18 cellular contexts compared by ENCODE assay signal in the genomic region with DNA sequence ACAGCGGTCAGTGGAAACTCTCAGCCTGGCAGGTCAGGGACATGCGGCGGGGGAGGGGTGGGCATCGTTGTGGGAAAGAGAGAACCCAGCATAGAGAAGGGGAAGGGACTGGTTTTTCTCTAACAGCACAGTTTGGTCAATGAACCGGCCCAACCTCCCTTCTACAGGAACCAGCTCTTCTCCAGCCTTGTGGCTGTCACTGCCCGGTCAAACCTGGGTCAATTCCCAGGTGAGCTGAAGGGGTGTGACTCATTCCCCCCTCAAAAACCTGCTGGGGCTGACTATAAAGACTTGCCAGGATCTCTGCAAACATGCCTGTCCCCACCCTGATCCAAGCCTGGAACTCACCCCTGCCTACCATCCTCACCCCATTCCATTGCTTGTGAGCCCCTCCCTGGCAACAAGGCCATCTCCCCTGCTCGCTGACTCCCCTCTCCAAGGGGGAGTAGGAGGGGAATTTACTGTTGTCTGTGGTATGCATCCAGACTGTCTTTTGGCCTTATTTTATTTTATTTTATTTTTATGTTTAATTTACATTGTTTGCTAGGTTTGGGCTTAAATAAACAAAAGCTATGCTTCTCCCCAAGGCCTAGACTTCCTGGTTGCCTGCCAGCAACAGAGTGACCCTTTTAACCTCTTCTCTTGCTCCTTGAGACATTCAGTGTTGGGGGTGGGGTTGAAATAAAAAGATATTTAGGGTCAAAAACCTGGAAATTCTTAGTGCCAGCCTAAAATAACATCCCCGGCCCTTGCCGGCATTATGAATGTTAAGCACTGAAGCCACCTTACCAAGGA. TPM values are rescaled to one million over a fixed set of nuclear protein-coding genes. Genes with fewer than 3 reads are reported as not detected.
DNase-seq lines count a peak whose midpoint lies in the region; ATAC-seq, FAIRE-seq and TF ChIP-seq lines count a peak whose summit lies in the region.
"Had no signal": no experiment of that assay in that cellular context is flagged by ENCODE, and none has a peak within 500 bp of the region (broad histone marks: within the 10 kb centered on the region; RNA-seq: fewer than 3 reads in every experiment).

No MANE protein-coding gene starts in this region.

- H3K27ac ChIP-seq in cardiac muscle cell = peak overlapping the region; percentile 31
- no peak overlapping the region for H3K27ac ChIP-seq in H1 (ENCODE audit: low read depth, low read length)
- peak overlapping the region; percentile 71 for H3K27ac ChIP-seq in urinary bladder (ENCODE audit: low read depth)
- H3K27ac ChIP-seq: GM23248, right atrium auricular region had no signal

- no peak overlapping the region for H3K14ac ChIP-seq in H1 (ENCODE audit: insufficient read length)

- CTCF ChIA-PET in H1 (lab: Charles Lee; ENCODE audit: partially characterized antibody) = interaction anchor here (0.5 to 17.0 kb wide), 3 partner anchors 8 to 58 kb away, joined by 3 to 325 read pairs (median 3); no protein-coding TSS in a partner anchor

- no peak overlapping the region for H3K9ac ChIP-seq in H1 (replicated peaks in 1 of 4; ENCODE audit: extremely low read depth in 1 of 4, low read depth in 3 of 4, low read length in 3 of 4)
- H3K9ac ChIP-seq: GM23248 had no signal

- H3K27me3 ChIP-seq in cardiac muscle cell = no peaks in the 10 kb centered on the region
- H3K27me3 ChIP-seq in H1 (replicated peaks in 1 of 4; ENCODE audit: control insufficient read depth in 3 of 4, extremely low read depth in 1 of 4, insufficient read depth in 3 of 4, low read length in 3 of 4) = no peaks in the 10 kb centered on the region
- H3K27me3 ChIP-seq: right atrium auricular region had no signal

- no peak overlapping the region for H2BK120ac ChIP-seq in H1 (replicated peaks; ENCODE audit: low read depth, low read length)

- no peak overlapping the region for H3K23ac ChIP-seq in H1 (ENCODE audit: insufficient read length)

- no peaks in the 10 kb centered on the region for H3K36me3 ChIP-seq in cardiac muscle cell
- no peaks in the 10 kb centered on the region for H3K36me3 ChIP-seq in H1 (ENCODE audit: control insufficient read depth in 2 of 4, insufficient read depth in 4 of 4, low read length in 3 of 4)
- no peaks in the 10 kb centered on the region for H3K36me3 ChIP-seq in mucosa of descending colon (ENCODE audit: low read depth)
- no peaks in the 10 kb centered on the region for H3K36me3 ChIP-seq in urinary bladder (ENCODE audit: insufficient read depth)
- H3K36me3 ChIP-seq: right atrium auricular region had no signal

- no peak overlapping the region for H2AFZ ChIP-seq in H1 (ENCODE audit: low read length)
- H2AFZ ChIP-seq: GM23248 had no signal

- H3K4me3 ChIP-seq in cardiac muscle cell = no peak overlapping the region
- no peak overlapping the region for H3K4me3 ChIP-seq in H1 (ENCODE audit: extremely low read depth in 1 of 4, insufficient read depth in 2 of 4, low read depth in 3 of 4, low read length in 4 of 4)
- no peak overlapping the region for H3K4me3 ChIP-seq in mucosa of descending colon
- H3K4me3 ChIP-seq in urinary bladder (ENCODE audit: low read depth, low read length) = no peak overlapping the region
- H3K4me3 ChIP-seq: GM23248, right atrium auricular region had no signal

- no peak for TF ChIP-seq EP300 in H1 (IDR thresholded peaks at IDR 0.05; ENCODE audit: borderline replicate concordance in 1 of 2, low read depth in 2 of 2, low read length in 2 of 2)

- TF ChIP-seq CTCF in cardiac muscle cell (IDR thresholded peaks at IDR 0.05; ENCODE audit: low read depth, low read length) (no peak), H1 (IDR thresholded peaks at IDR 0.05; ENCODE audit: control extremely low read depth in 1 of 3, insufficient read depth in 1 of 3, low read depth in 1 of 3, low read length in 3 of 3) (no peak), mucosa of descending colon (IDR thresholded peaks at IDR 0.05) (no peak)

- no peak overlapping the region for H3K56ac ChIP-seq in H1 (replicated peaks; ENCODE audit: insufficient read length, low read depth, low read length)

- H3K18ac ChIP-seq in H1 (ENCODE audit: extremely low read depth, low read length) = no peak overlapping the region

- FAIRE-seq in H1 (lab: Jason Lieb, UNC) = no peak
- FAIRE-seq: A204.1 had no signal

- no peak for DNase-seq in cardiac muscle cell (ENCODE audit: low read depth in 1 of 2, low spot score in 1 of 2)
- no peak for DNase-seq in cardiac septum (ENCODE audit: low spot score)
- DNase-seq in H1 (ENCODE audit: low read depth in 1 of 2, low spot score in 2 of 2) = no peak
- peak in 1 of 3 donors; percentile 23 for DNase-seq in mucosa of descending colon
- no peak for DNase-seq in superior temporal gyrus (ENCODE audit: extremely low spot score)
- DNase-seq: activated CD4-positive, alpha-beta T cell treated with anti-CD3 and anti-CD28 coated beads for 36 hours; activated naive CD4-positive, alpha-beta T cell treated with anti-CD3 and anti-CD28 coated beads, Interleukin-2, amount 10 ng/mL, durations not matched to agents 7 days and 5 days; CD4-positive, CD25-positive, alpha-beta regulatory T cell; EL; GM23248; naive thymus-derived CD8-positive, alpha-beta T cell; NCI-H2227 treated with DMSO at 0.1 percent for 48 hours; SHP77 treated with DMSO at 0.1 percent for 48 hours had no signal

- no peak overlapping the region for H4K5ac ChIP-seq in H1 (ENCODE audit: insufficient read length, low read depth, low read length)

- ATAC-seq in mucosa of descending colon = peak; percentile 60
- ATAC-seq in GM18511 (IDR thresholded peaks at IDR 0.05; ENCODE audit: unreplicated experiment) = no peak
- ATAC-seq in GM19463 (IDR thresholded peaks at IDR 0.05; ENCODE audit: unreplicated experiment) = no peak
- ATAC-seq: activated CD4-positive, alpha-beta T cell treated with anti-CD3 and anti-CD28 coated beads for 36 hours; naive thymus-derived CD8-positive, alpha-beta T cell had no signal

- TF ChIP-seq POLR2A in H1 (IDR thresholded peaks at IDR 0.05; ENCODE audit: control extremely low read depth in 1 of 2, low read depth in 2 of 2, low read length in 2 of 2) = no peak

- no peak overlapping the region for H3K4me2 ChIP-seq in H1 (ENCODE audit: insufficient read depth in 1 of 2, low read depth in 2 of 2, low read length in 2 of 2)

- no peaks in the 10 kb centered on the region for H4K20me1 ChIP-seq in H1 (replicated peaks in 1 of 2; ENCODE audit: control insufficient read depth in 1 of 2, insufficient read depth in 2 of 2, low read length in 2 of 2)

- no peak for TF ChIP-seq RAD21 in H1 (IDR thresholded peaks at IDR 0.05 in 1 of 2, conservative IDR thresholded peaks at IDR 0.05 in 1 of 2; ENCODE audit: low read depth in 2 of 2, low read length in 2 of 2)

- no peak overlapping the region for H2BK20ac ChIP-seq in H1 (ENCODE audit: low read length)

- no peak overlapping the region for H4K8ac ChIP-seq in H1 (ENCODE audit: extremely low read depth, insufficient read depth, low read length)

- no peak overlapping the region for H2BK5ac ChIP-seq in H1 (ENCODE audit: low read depth, low read length)

- POLR2A ChIA-PET in H1 (lab: Charles Lee; ENCODE audit: partially characterized antibody) = interaction anchor here (1.4 kb wide), 1 partner anchor 9 kb away, joined by 7 read pairs; no protein-coding TSS in a partner anchor

- WGBS in H1 (ENCODE audit: extremely low coverage in 1 of 2, insufficient coverage in 1 of 2, insufficient read length in 1 of 2, insufficient replicate concordance in 2 of 2, low coverage in 1 of 2, low lambda C conversion rate in 2 of 2, missing lambda C conversion rate in 1 of 2), 2 experiments = 81% methylated on average over 9 of the region's 9 CpGs; no CpG with 5 or more reads in 1 of the 2 experiments
- WGBS in urinary bladder = 69% methylated on average over 9 of the region's 9 CpGs

- H3K79me1 ChIP-seq in H1 (ENCODE audit: low read depth, low read length) = no peaks in the 10 kb centered on the region

- H3K4ac ChIP-seq in H1 (replicated peaks; ENCODE audit: insufficient read length, low read depth, low read length) = no peak overlapping the region

- no peak overlapping the region for H4K91ac ChIP-seq in H1 (replicated peaks; ENCODE audit: insufficient read length, low read length)

- intact Hi-C loops in cardiac septum (cut with DNase I) (no loop called here), mucosa of descending colon (cut with DNase I, micrococcal nuclease) (no loop called here)

- no peak overlapping the region for H2BK15ac ChIP-seq in H1 (ENCODE audit: low read length)

- H2BK12ac ChIP-seq in H1 (ENCODE audit: low read depth, low read length) = 0 out of 2 replicates have a peak overlapping the region, but pooled peaks have one; percentile 17

- H3K23me2 ChIP-seq in H1 (ENCODE audit: low read depth, low read length) = no peaks in the 10 kb centered on the region

- H2AK5ac ChIP-seq in H1 (ENCODE audit: low read depth, low read length) = no peak overlapping the region

- H3K9me3 ChIP-seq in cardiac muscle cell (ENCODE audit: low read depth) (no peaks in the 10 kb centered on the region), H1 (ENCODE audit: insufficient read depth in 2 of 2, low read depth in 1 of 2, low read length in 1 of 2) (no peaks in the 10 kb centered on the region), mucosa of descending colon (no peaks in the 10 kb centered on the region)
- H3K9me3 ChIP-seq: right atrium auricular region had no signal

- peaks cover 80% of the 10 kb centered on the region for H3K4me1 ChIP-seq in cardiac muscle cell (ENCODE audit: low read depth)
- H3K4me1 ChIP-seq in H1 (replicated peaks in 1 of 4; ENCODE audit: control insufficient read depth in 3 of 4, insufficient read depth in 4 of 4, low read length in 3 of 4) = peaks cover 0 to 12% (median 5%) of the 10 kb centered on the region in 4 experiments; a peak in 3 of 7 replicates
- peaks cover 7% of the 10 kb centered on the region for H3K4me1 ChIP-seq in mucosa of descending colon (ENCODE audit: low read depth)
- H3K4me1 ChIP-seq in urinary bladder (ENCODE audit: insufficient read depth) = peaks cover 2% of the 10 kb centered on the region

- H3K79me2 ChIP-seq in H1 (ENCODE audit: control insufficient read depth in 1 of 2, insufficient read depth in 2 of 2, low read length in 2 of 2) = no peaks in the 10 kb centered on the region

RNA-seq across cellular contexts. Expression of gene TSC22D3, which starts 49.6 kb away (rescaled TPM):
- total RNA-seq in cardiac muscle cell (297 and 320 TPM in 2 replicates), cardiac septum (33.0 TPM), mucosa of descending colon (100 to 1,000 TPM in 1 of 3 donors, 10 to 100 TPM in 2; 14.1 to 118 (median 64.7) TPM), urinary bladder (63.2 TPM)
- polyA plus RNA-seq in cardiac muscle cell (235 and 253 TPM in 2 replicates), H1 (2011; rRNA removed) (12.9 and 19.1 TPM in 2 replicates), urinary bladder (843 TPM)
- 7.6 TPM in 2 replicates for total RNA-seq in H1 (2021; fragmentation: NEBNext Ultra II Directional; extraction: Animal tissue kit (Norgen Biotek cat#: 25700))
- 24.8 TPM for polyA plus RNA-seq in H1 (2011; cell fraction: cytosol; rRNA removed)
- 38.1 TPM for polyA plus RNA-seq in H1 (2011; cell fraction: nucleus; rRNA removed)
- polyA plus RNA-seq in H1 (2012, experiment 1 of 2) = 7.3 to 10.6 TPM (median 8.5 TPM) in 4 replicates
- 4.2 TPM for polyA plus RNA-seq in H1 (2012, experiment 2 of 2)
- 7.2 TPM for polyA plus RNA-seq in H1 (2013, experiment 1 of 2)
- polyA plus RNA-seq in H1 (2013, experiment 2 of 2) = 7.5 TPM
- polyA minus RNA-seq in H1 (2011; rRNA and poly(A)+ RNA removed) = 8.6 and 11.4 TPM in 2 replicates
- polyA minus RNA-seq in H1 (2011; cell fraction: cytosol; rRNA and poly(A)+ RNA removed) = 11.3 TPM
- 26.9 TPM for polyA minus RNA-seq in H1 (2011; cell fraction: nucleus; rRNA and poly(A)+ RNA removed)

RNA-seq across cellular contexts. Expression of gene NCBP2L, which starts 51.6 kb away (rescaled TPM):
- total RNA-seq in cardiac muscle cell (0.11 TPM in 1 of 2 replicates, not detected in the other), cardiac septum (not detected), mucosa of descending colon (not detected), urinary bladder (not detected)
- polyA plus RNA-seq in cardiac muscle cell (0.11 and 0.16 TPM in 2 replicates), H1 (2011; rRNA removed) (not detected in 2 replicates), urinary bladder (not detected)
- not detected in 2 replicates for total RNA-seq in H1 (2021; fragmentation: NEBNext Ultra II Directional; extraction: Animal tissue kit (Norgen Biotek cat#: 25700))
- polyA plus RNA-seq in H1 (2011; cell fraction: cytosol; rRNA removed) = not detected
- polyA plus RNA-seq in H1 (2011; cell fraction: nucleus; rRNA removed) = not detected
- not detected in 4 replicates for polyA plus RNA-seq in H1 (2012, experiment 1 of 2)
- polyA plus RNA-seq in H1 (2012, experiment 2 of 2) = not detected
- polyA plus RNA-seq in H1 (2013, experiment 1 of 2) = not detected
- not detected for polyA plus RNA-seq in H1 (2013, experiment 2 of 2)
- not detected in 2 replicates for polyA minus RNA-seq in H1 (2011; rRNA and poly(A)+ RNA removed)
- polyA minus RNA-seq in H1 (2011; cell fraction: cytosol; rRNA and poly(A)+ RNA removed) = not detected
- not detected for polyA minus RNA-seq in H1 (2011; cell fraction: nucleus; rRNA and poly(A)+ RNA removed)
- total RNA-seq: activated CD4-positive, alpha-beta T cell treated with anti-CD3 and anti-CD28 coated beads for 36 hours; CD4-positive, CD25-positive, alpha-beta regulatory T cell; GM23248; naive thymus-derived CD8-positive, alpha-beta T cell; right atrium auricular region had no signal
- polyA plus RNA-seq: CD4-positive, CD25-positive, alpha-beta regulatory T cell; GM23248 had no signal
